In the genomic region with DNA sequence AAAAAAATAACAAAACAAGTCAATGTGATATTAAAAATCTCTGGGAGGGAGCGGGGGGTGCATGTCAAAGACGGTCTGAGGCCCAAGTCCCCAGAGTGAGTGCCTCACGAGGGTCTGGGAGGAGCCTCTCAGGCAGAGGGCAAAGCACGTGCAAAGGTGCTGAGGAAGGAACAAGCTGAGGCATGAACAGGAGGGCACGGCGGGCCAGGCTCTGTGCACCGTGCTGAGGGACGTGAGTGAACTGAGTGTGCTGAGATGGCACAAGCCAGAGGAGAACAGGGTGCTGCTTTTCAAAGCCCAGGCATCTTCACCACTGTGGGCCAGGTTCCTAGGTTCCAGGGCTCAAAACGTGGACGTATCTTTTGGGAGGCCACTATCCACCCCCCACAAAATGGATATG, we compare ENCODE assay signal across 28 cellular contexts.
"Had no signal": no experiment of that assay in that cellular context is flagged by ENCODE, and none has a peak within 500 bp of the region (broad histone marks: within the 10 kb centered on the region; RNA-seq: fewer than 3 reads in every experiment).

No MANE protein-coding gene starts in this region.

- H3K9me3 Mint-ChIP-seq: stimulated activated effector memory CD8-positive, alpha-beta T cell treated with anti-CD3 and anti-CD28 coated beads, Interleukin-12 subunit alpha, Interleukin-12 subunit beta, amount 100 ng/mL, for 72 hours; stimulated activated naive CD8-positive, alpha-beta T cell treated with anti-CD3 and anti-CD28 coated beads, Interleukin-15, amount 100 ng/mL, for 72 hours; stimulated activated naive CD8-positive, alpha-beta T cell treated with anti-CD3 and anti-CD28 coated beads, Interleukin-15, Interleukin-2, amounts not matched to agents 100 ng/mL and 50 ng/mL, for 24 hours; type B pancreatic cell had no signal

- H3K36me3 Mint-ChIP-seq: stimulated activated effector memory CD8-positive, alpha-beta T cell treated with anti-CD3 and anti-CD28 coated beads, Interleukin-12 subunit alpha, Interleukin-12 subunit beta, amount 100 ng/mL, for 72 hours; stimulated activated memory B cell treated with anti-CD40 and anti-IgM and Interleukin-4, amounts not matched to agents 10 μg/mL and 1 μg/mL and 100 μg/mL, for 72 hours; stimulated activated naive B cell treated with anti-CD40 and anti-IgM and Interleukin-4, amounts not matched to agents 10 μg/mL and 1 μg/mL and 100 μg/mL, for 72 hours; type B pancreatic cell had no signal

- H3K27ac Mint-ChIP-seq: stimulated activated effector memory CD8-positive, alpha-beta T cell treated with anti-CD3 and anti-CD28 coated beads, Interleukin-12 subunit alpha, Interleukin-12 subunit beta, amount 100 ng/mL, for 72 hours; stimulated activated memory B cell treated with anti-CD40 and anti-IgM and Interleukin-4, amounts not matched to agents 10 μg/mL and 1 μg/mL and 100 μg/mL, for 72 hours; stimulated activated naive B cell treated with anti-CD40 and anti-IgM and Interleukin-4, amounts not matched to agents 10 μg/mL and 1 μg/mL and 100 μg/mL, for 72 hours; stimulated activated naive CD8-positive, alpha-beta T cell treated with anti-CD3 and anti-CD28 coated beads, Interleukin-15, amount 100 ng/mL, for 72 hours; stimulated activated naive CD8-positive, alpha-beta T cell treated with anti-CD3 and anti-CD28 coated beads, Interleukin-15, Interleukin-2, amounts not matched to agents 100 ng/mL and 50 ng/mL, for 24 hours; type B pancreatic cell had no signal

- H3K27me3 Mint-ChIP-seq: stimulated activated naive CD8-positive, alpha-beta T cell treated with anti-CD3 and anti-CD28 coated beads, Interleukin-15, amount 100 ng/mL, for 72 hours had no signal

- H3K27me3 ChIP-seq: testis, thyroid gland, transverse colon, upper lobe of left lung, upper lobe of right lung, uterus, vagina had no signal

- H3K9me3 ChIP-seq: suprapubic skin, testis, thyroid gland, transverse colon, upper lobe of left lung, upper lobe of right lung, uterus, vagina had no signal

- H3K4me3 Mint-ChIP-seq: stimulated activated effector memory CD8-positive, alpha-beta T cell treated with anti-CD3 and anti-CD28 coated beads, Interleukin-12 subunit alpha, Interleukin-12 subunit beta, amount 100 ng/mL, for 72 hours; stimulated activated memory B cell treated with anti-CD40 and anti-IgM and Interleukin-4, amounts not matched to agents 10 μg/mL and 1 μg/mL and 100 μg/mL, for 72 hours; stimulated activated naive B cell treated with anti-CD40 and anti-IgM and Interleukin-4, amounts not matched to agents 10 μg/mL and 1 μg/mL and 100 μg/mL, for 72 hours; stimulated activated naive CD8-positive, alpha-beta T cell treated with anti-CD3 and anti-CD28 coated beads, Interleukin-15, amount 100 ng/mL, for 72 hours; stimulated activated naive CD8-positive, alpha-beta T cell treated with anti-CD3 and anti-CD28 coated beads, Interleukin-15, Interleukin-2, amounts not matched to agents 100 ng/mL and 50 ng/mL, for 24 hours; type B pancreatic cell had no signal

- H3K4me1 ChIP-seq: stomach, thyroid gland, tibial artery, tibial nerve, transverse colon, upper lobe of left lung, upper lobe of right lung, uterus, vagina had no signal

- H3K36me3 ChIP-seq: stomach, suprapubic skin, thoracic aorta, thyroid gland, tibial artery, tibial nerve, transverse colon, upper lobe of left lung, upper lobe of right lung, uterus, vagina had no signal

- H3K4me1 Mint-ChIP-seq: stimulated activated effector memory CD8-positive, alpha-beta T cell treated with anti-CD3 and anti-CD28 coated beads, Interleukin-12 subunit alpha, Interleukin-12 subunit beta, amount 100 ng/mL, for 72 hours; stimulated activated memory B cell treated with anti-CD40 and anti-IgM and Interleukin-4, amounts not matched to agents 10 μg/mL and 1 μg/mL and 100 μg/mL, for 72 hours; stimulated activated naive B cell treated with anti-CD40 and anti-IgM and Interleukin-4, amounts not matched to agents 10 μg/mL and 1 μg/mL and 100 μg/mL, for 72 hours; stimulated activated naive CD8-positive, alpha-beta T cell treated with anti-CD3 and anti-CD28 coated beads, Interleukin-15, amount 100 ng/mL, for 72 hours had no signal

- H3K27ac ChIP-seq: stomach, suprapubic skin, testis, thoracic aorta, thyroid gland, tibial artery, tibial nerve, transverse colon, upper lobe of left lung, upper lobe of right lung, uterus, vagina had no signal

- ATAC-seq: stimulated activated effector memory CD8-positive, alpha-beta T cell treated with anti-CD3 and anti-CD28 coated beads, Interleukin-12 subunit alpha, Interleukin-12 subunit beta, amount 100 ng/mL, for 72 hours; stimulated activated memory B cell treated with anti-CD40 and anti-IgM and Interleukin-4, amounts not matched to agents 10 μg/mL and 1 μg/mL and 100 μg/mL, for 72 hours; stimulated activated naive B cell treated with anti-CD40 and anti-IgM and Interleukin-4, amounts not matched to agents 10 μg/mL and 1 μg/mL and 100 μg/mL, for 72 hours; stimulated activated naive CD8-positive, alpha-beta T cell treated with anti-CD3 and anti-CD28 coated beads, Interleukin-15, amount 100 ng/mL, for 72 hours; stimulated activated naive CD8-positive, alpha-beta T cell treated with anti-CD3 and anti-CD28 coated beads, Interleukin-15, Interleukin-2, amounts not matched to agents 100 U/mL and 50 U/mL, for 24 hours; upper lobe of right lung had no signal

- DNase-seq: stimulated activated CD4-positive, alpha-beta T cell treated with anti-CD3 and anti-CD28 coated beads, Interleukin-2, amount 100 ng/mL, for 48 hours; stimulated activated CD4-positive, alpha-beta T cell treated with anti-CD3 and anti-CD28 coated beads, Interleukin-4, amount 100 ng/mL, for 1 hour; stimulated activated CD4-positive, alpha-beta T cell treated with anti-CD3 and anti-CD28 coated beads, Interleukin-4, amount 100 ng/mL, for 24 hours; stimulated activated CD4-positive, alpha-beta T cell treated with anti-CD3 and anti-CD28 coated beads, Interleukin-4, amount 100 ng/mL, for 4 hours; stimulated activated CD8-positive, alpha-beta memory T cell treated with anti-CD3 and anti-CD28 coated beads, Interleukin-4, amount 100 ng/mL, for 48 hours; stimulated activated naive B cell treated with anti-CD40 and anti-IgM and Interleukin-4, amounts not matched to agents 10 μg/mL and 1 μg/mL and 100 μg/mL, for 72 hours; stimulated activated naive CD4-positive, alpha-beta T cell; stimulated activated naive CD4-positive, alpha-beta T cell treated with Interleukin-2 at 50 U/mL for 16 hours; stimulated activated naive CD8-positive, alpha-beta T cell treated with anti-CD3 and anti-CD28 coated beads, Interleukin-15, amount 100 ng/mL, for 72 hours; stimulated activated naive CD8-positive, alpha-beta T cell treated with anti-CD3 and anti-CD28 coated beads, Interleukin-15, Interleukin-2, amounts not matched to agents 100 U/mL and 50 U/mL, for 24 hours; stomach; substantia nigra; testis; thyroid gland; tibial artery; transverse colon; trophoblast cell; upper lobe of left lung; upper lobe of right lung; uterus had no signal

- H3K4me3 ChIP-seq: stomach, suprapubic skin, testis, thoracic aorta, thyroid gland, tibial artery, tibial nerve, transverse colon, upper lobe of left lung, upper lobe of right lung, uterus, vagina had no signal
